Comparison of ENCODE assay signal across 25 cellular contexts in the genomic region with DNA sequence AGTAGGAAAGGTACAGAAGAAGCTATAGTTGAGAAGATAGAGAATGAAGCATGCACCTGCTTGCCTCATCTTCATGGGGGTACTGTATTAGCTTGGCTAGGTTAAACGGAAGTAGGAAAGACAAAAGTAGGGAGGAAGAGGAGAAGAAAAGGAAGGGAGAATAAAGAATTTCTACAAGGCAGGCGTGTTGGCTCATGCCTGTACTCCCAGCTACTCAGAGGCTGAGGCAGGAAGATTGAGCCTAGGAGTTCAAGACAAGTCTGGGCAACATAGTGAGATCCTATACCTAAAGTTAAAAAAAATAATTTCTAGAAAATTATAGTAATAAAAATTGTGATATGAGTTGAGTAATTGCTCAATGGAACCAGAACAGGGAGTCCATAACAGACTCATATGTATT.
"Had no signal": no experiment of that assay in that cellular context is flagged by ENCODE, and none has a peak within 500 bp of the region (broad histone marks: within the 10 kb centered on the region; RNA-seq: fewer than 3 reads in every experiment).

No MANE protein-coding gene starts in this region.

- H3K27me3 ChIP-seq: dorsolateral prefrontal cortex, esophagus squamous epithelium, gastroesophageal sphincter, heart left ventricle, hepatocyte, left lung had no signal

- H3K36me3 ChIP-seq: esophagus squamous epithelium, gastroesophageal sphincter, heart left ventricle, left lung, lower lobe of right lung had no signal

- H3K4me2 ChIP-seq: hepatocyte had no signal

- H3K4me3 ChIP-seq: coronary artery, dorsolateral prefrontal cortex, esophagus squamous epithelium, gastroesophageal sphincter, heart left ventricle, hepatocyte, left lung, lower lobe of right lung had no signal

- H3K4me1 ChIP-seq: esophagus squamous epithelium, gastroesophageal sphincter, heart left ventricle, left lung, lower lobe of right lung had no signal

- H3K9me3 ChIP-seq: esophagus squamous epithelium, gastroesophageal sphincter had no signal

- H2AFZ ChIP-seq: hepatocyte had no signal

- ATAC-seq: esophagus mucosa; gastroesophageal sphincter; heart left ventricle; left cardiac atrium; left lung; left ventricle myocardium superior; lower lobe of right lung; naive thymus-derived CD4-positive, alpha-beta T cell had no signal

- H3K79me2 ChIP-seq: hepatocyte had no signal

- DNase-seq: dermis blood vessel endothelial cell; dorsolateral prefrontal cortex; effector CD4-positive, alpha-beta T cell; effector memory CD4-positive, alpha-beta T cell; esophagus squamous epithelium; foreskin fibroblast; heart left ventricle; hypothalamus; immature natural killer cell; islet precursor cell; left cardiac atrium; left lung; left ventricle myocardium superior; lower lobe of right lung; mesendoderm; midbrain; naive thymus-derived CD4-positive, alpha-beta T cell had no signal

- FAIRE-seq: colon, endothelial cell of umbilical vein, frontal cortex had no signal

- H3K27ac ChIP-seq: coronary artery, dorsolateral prefrontal cortex, epithelial cell of prostate, esophagus squamous epithelium, gastroesophageal sphincter, heart left ventricle, hepatocyte, left lung, lower lobe of right lung had no signal
